Comparison of ENCODE assay signal across 8 cellular contexts in genomic region chr6:26251354-26252081, GRCh38.
DNase-seq lines count a peak whose midpoint lies in the region; ATAC-seq and TF ChIP-seq lines count a peak whose summit lies in the region.

No MANE protein-coding gene starts in this region.

- peak; percentile 88 to 91 for DNase-seq in Caco-2
- DNase-seq in SK-N-DZ (ENCODE audit: low spot score) = peak; percentile 72
- peak; percentile 71 for DNase-seq in activated naive CD8-positive, alpha-beta T cell treated with anti-CD3 and anti-CD28 coated beads, Interleukin-2, amount 50 U/mL, for 24 hours
- peak; percentile 77 for DNase-seq in cardiac septum (ENCODE audit: low spot score)
- DNase-seq in progenitor cell of endocrine pancreas (ENCODE audit: low spot score, unreplicated experiment) = peak; percentile 30
- DNase-seq in NCI-H2081 (lab: John Stamatoyannopoulos, UW) = no peak

- peaks cover 22% of the 10 kb centered on the region for H3K4me1 ChIP-seq in Caco-2

- H3K27ac Mint-ChIP-seq in Caco-2 (ENCODE audit: unreplicated experiment) (peak overlapping the region; percentile 71), progenitor cell of endocrine pancreas (peak overlapping the region; percentile 97)
- H3K27ac Mint-ChIP-seq in activated naive CD8-positive, alpha-beta T cell treated with anti-CD3 and anti-CD28 coated beads, Interleukin-2, amount 50 U/mL, for 24 hours = peak overlapping the region; percentile 98

- no peak for TF ChIP-seq CTCF in Caco-2 (IDR thresholded peaks at IDR 0.05; ENCODE audit: insufficient read depth in 1 of 2, low read depth in 1 of 2, low read length in 1 of 2, severe bottlenecking in 1 of 2, unreplicated experiment in 1 of 2)
- no peak for TF ChIP-seq CTCF in progenitor cell of endocrine pancreas (IDR thresholded peaks at IDR 0.05; ENCODE audit: unreplicated experiment)

- H3K4me3 Mint-ChIP-seq in Caco-2 (ENCODE audit: unreplicated experiment) (peak overlapping the region; percentile 71), progenitor cell of endocrine pancreas (ENCODE audit: low read depth) (peak overlapping the region; percentile 90)
- peak overlapping the region; percentile 89 for H3K4me3 Mint-ChIP-seq in activated naive CD8-positive, alpha-beta T cell treated with anti-CD3 and anti-CD28 coated beads, Interleukin-2, amount 50 U/mL, for 24 hours

- CTCF ChIA-PET in Caco-2 (lab: Charles Lee) = interaction anchor here (1.7 to 2.2 kb wide), 2 partner anchors 19 to 35 kb away, joined by 7 to 11 read pairs; a partner anchor contains a TSS

- H3K4me3 ChIP-seq in Caco-2 (ENCODE audit: low read depth, low read length) = peak overlapping the region; percentile 97

- BruUV-seq in Caco-2 (replicated peaks; lab: Mats Ljungman, UMichigan) = TSS peak; percentile 88

- peaks cover 18% of the 10 kb centered on the region for H3K4me1 Mint-ChIP-seq in Caco-2 (ENCODE audit: low read depth, unreplicated experiment)
- H3K4me1 Mint-ChIP-seq in activated naive CD8-positive, alpha-beta T cell treated with anti-CD3 and anti-CD28 coated beads, Interleukin-2, amount 50 U/mL, for 24 hours = peaks cover 42% of the 10 kb centered on the region
- H3K4me1 Mint-ChIP-seq in progenitor cell of endocrine pancreas (ENCODE audit: low read depth) = peaks cover 22% of the 10 kb centered on the region

- POLR2A ChIA-PET in Caco-2 (lab: Charles Lee) = interaction anchor here (0.6 to 3.4 kb wide), 22 partner anchors 8 to 1639 kb away, joined by 3 to 166 read pairs (median 7); a partner anchor contains a TSS

- H3K36me3 ChIP-seq in Caco-2 (ENCODE audit: control insufficient read depth, insufficient read depth, low read length) = no peaks in the 10 kb centered on the region
- no peaks in the 10 kb centered on the region for H3K36me3 ChIP-seq in KOPT-K1 (ENCODE audit: insufficient read depth, low read length)

- H3K27me3 Mint-ChIP-seq in Caco-2 (ENCODE audit: insufficient read depth, unreplicated experiment) (peaks cover 3% of the 10 kb centered on the region), progenitor cell of endocrine pancreas (no peaks in the 10 kb centered on the region)
- H3K27me3 Mint-ChIP-seq in activated naive CD8-positive, alpha-beta T cell treated with anti-CD3 and anti-CD28 coated beads, Interleukin-2, amount 50 U/mL, for 24 hours = no peaks in the 10 kb centered on the region

- no peaks in the 10 kb centered on the region for H3K27me3 ChIP-seq in Caco-2 (replicated peaks; ENCODE audit: control insufficient read depth, insufficient read depth, low read length)

- H3K9me3 ChIP-seq in Caco-2 = no peaks in the 10 kb centered on the region
- no peaks in the 10 kb centered on the region for H3K9me3 ChIP-seq in KOPT-K1 (ENCODE audit: insufficient read depth, low read length, poor library complexity, severe bottlenecking)

- intact Hi-C loops in Caco-2 (cut with micrococcal nuclease; ENCODE audit: unreplicated experiment) = loop anchor here (1.0 to 2.0 kb wide), 5 partner anchors 21 to 47 kb away; a partner anchor contains a TSS
- intact Hi-C loops in cardiac septum (cut with DNase I) = no loop called here

- peak; percentile 47 for ATAC-seq in GM21515 (IDR thresholded peaks at IDR 0.05; ENCODE audit: unreplicated experiment)
- ATAC-seq in activated naive CD8-positive, alpha-beta T cell treated with anti-CD3 and anti-CD28 coated beads, Interleukin-2, amount 50 U/mL, for 24 hours = peak; percentile 41

- H3K27ac ChIP-seq in KOPT-K1 (ENCODE audit: low read depth, low read length, poor library complexity, severe bottlenecking) = peak overlapping the region; percentile 95

- H3K36me3 Mint-ChIP-seq in Caco-2 (ENCODE audit: insufficient read depth, unreplicated experiment) = peaks cover 71% of the 10 kb centered on the region
- no peaks in the 10 kb centered on the region for H3K36me3 Mint-ChIP-seq in activated naive CD8-positive, alpha-beta T cell treated with anti-CD3 and anti-CD28 coated beads, Interleukin-2, amount 50 U/mL, for 24 hours (ENCODE audit: low read depth)
- peaks cover 1% of the 10 kb centered on the region for H3K36me3 Mint-ChIP-seq in progenitor cell of endocrine pancreas (ENCODE audit: insufficient read depth)

- H3K9me3 Mint-ChIP-seq in Caco-2 (ENCODE audit: unreplicated experiment) = no peaks in the 10 kb centered on the region
- H3K9me3 Mint-ChIP-seq in activated naive CD8-positive, alpha-beta T cell treated with anti-CD3 and anti-CD28 coated beads, Interleukin-2, amount 50 U/mL, for 24 hours = no peaks in the 10 kb centered on the region
- no peaks in the 10 kb centered on the region for H3K9me3 Mint-ChIP-seq in progenitor cell of endocrine pancreas (ENCODE audit: low read depth)

Comparison
In these comparisons a context has a peak if more than half of its experiments do, and no peak if none do; other contexts are left out.
1. DNase-seq: peak in Caco-2 (2 of 2), SK-N-DZ (single experiment), activated naive CD8-positive, alpha-beta T cell treated with anti-CD3 and anti-CD28 coated beads, Interleukin-2, amount 50 U/mL, for 24 hours (single experiment), cardiac septum (single experiment) and progenitor cell of endocrine pancreas (single experiment); none in NCI-H2081 (0 of 2).
2. Peak in every context shown above with its lines, with median percentiles within 50 percentile points of each other: H3K27ac Mint-ChIP-seq and H3K4me3 Mint-ChIP-seq.